8 cellular contexts compared by ENCODE assay signal in the genomic region with DNA sequence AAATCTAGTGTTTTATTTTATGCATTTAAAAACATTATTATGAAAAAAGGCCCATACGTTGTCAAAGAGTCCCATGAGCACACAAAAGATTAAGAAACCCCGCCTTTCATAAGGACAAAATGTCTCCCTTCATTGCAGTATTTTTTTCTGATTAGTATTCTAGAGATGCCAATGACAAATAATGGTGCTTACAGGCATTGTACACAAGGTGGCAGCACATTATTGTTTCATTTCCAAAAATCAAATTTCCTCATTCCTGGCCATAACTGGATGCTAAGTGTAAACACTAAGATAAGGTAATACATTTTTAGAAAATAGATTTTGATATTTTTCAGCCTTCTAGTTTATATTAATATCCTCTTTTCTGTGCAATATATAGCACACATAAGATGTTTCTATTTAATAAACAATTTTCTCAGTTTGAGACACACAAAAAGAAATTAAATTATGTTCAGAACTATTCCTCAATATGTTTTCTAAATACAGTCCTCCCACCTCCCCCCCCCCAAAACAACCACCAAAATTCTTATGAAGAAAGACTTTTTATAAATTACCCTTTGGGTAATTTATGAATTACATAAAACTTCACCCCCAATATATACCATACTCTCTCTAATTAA. TPM values are rescaled to one million over a fixed set of nuclear protein-coding genes. Genes with fewer than 3 reads are reported as not detected.
DNase-seq lines count a peak whose midpoint lies in the region; ATAC-seq, FAIRE-seq and TF ChIP-seq lines count a peak whose summit lies in the region.

No MANE protein-coding gene starts in this region.

- H3K4me1 ChIP-seq in A673 (ENCODE audit: insufficient read depth, low read length, poor library complexity, severe bottlenecking) (no peaks in the 10 kb centered on the region), OCI-LY7 (ENCODE audit: insufficient read depth, low read length, poor library complexity, severe bottlenecking) (no peaks in the 10 kb centered on the region), endodermal cell (ENCODE audit: control insufficient read depth, insufficient read depth, low read length) (no peaks in the 10 kb centered on the region), mucosa of descending colon (ENCODE audit: low read depth) (no peaks in the 10 kb centered on the region)

- ATAC-seq in HG03460 (IDR thresholded peaks at IDR 0.05; ENCODE audit: unreplicated experiment) (peak; percentile 64), mucosa of descending colon (peak; percentile 66)

- POLR2A ChIA-PET in A673 (lab: Charles Lee; ENCODE audit: low non-redundant PET): no interaction called here
- POLR2A ChIA-PET in OCI-LY7 (lab: Charles Lee): interaction anchor here (0.6 to 1.1 kb wide), 2 partner anchors 118 to 384 kb away, joined by 3 to 4 read pairs; no protein-coding TSS in a partner anchor

- H3K9me3 ChIP-seq in A673 (ENCODE audit: low read depth, low read length, poor library complexity, severe bottlenecking): no peaks in the 10 kb centered on the region
- H3K9me3 ChIP-seq in OCI-LY7 (ENCODE audit: low read length): no peaks in the 10 kb centered on the region
- no peaks in the 10 kb centered on the region for H3K9me3 ChIP-seq in endodermal cell (ENCODE audit: control insufficient read depth, low read length)
- H3K9me3 ChIP-seq in mucosa of descending colon: no peaks in the 10 kb centered on the region

- no peak for FAIRE-seq in GM12892 (lab: Jason Lieb, UNC)

- no peaks in the 10 kb centered on the region for H3K9me3 Mint-ChIP-seq in endodermal cell

- no peak overlapping the region for H3K27ac ChIP-seq in A673 (ENCODE audit: low read depth, low read length, poor library complexity, severe bottlenecking)
- H3K27ac ChIP-seq in OCI-LY7 (ENCODE audit: low read depth, low read length, poor library complexity, severe bottlenecking): no peak overlapping the region
- H3K27ac ChIP-seq in endodermal cell (ENCODE audit: low read depth, low read length): no peak overlapping the region

- no peak for TF ChIP-seq POLR2A in GM12892 (IDR thresholded peaks at IDR 0.05; ENCODE audit: low read depth, low read length)

- WGBS in endodermal cell (ENCODE audit: insufficient coverage in 1 of 2, insufficient read length in 1 of 2), 2 experiments: 36% methylated on average over 2 of the region's 2 CpGs; no CpG with 5 or more reads in 1 of the 2 experiments

- no peaks in the 10 kb centered on the region for H3K9me2 ChIP-seq in OCI-LY7 (ENCODE audit: insufficient read depth, low read length)

- CTCF ChIA-PET in A673 (lab: Charles Lee) (no interaction called here), OCI-LY7 (lab: Charles Lee; ENCODE audit: unreplicated experiment) (interaction anchor here (0.5 kb wide), 1 partner anchor 755 kb away, joined by 3 read pairs; no protein-coding TSS in a partner anchor)

- H3K36me3 ChIP-seq in A673 (ENCODE audit: insufficient read depth, low read length, poor library complexity, severe bottlenecking): no peaks in the 10 kb centered on the region
- H3K36me3 ChIP-seq in OCI-LY7 (ENCODE audit: insufficient read depth, low read length): no peaks in the 10 kb centered on the region
- H3K36me3 ChIP-seq in endodermal cell (ENCODE audit: control insufficient read depth, insufficient read depth, low read length): no peaks in the 10 kb centered on the region
- no peaks in the 10 kb centered on the region for H3K36me3 ChIP-seq in mucosa of descending colon (ENCODE audit: low read depth)

- TF ChIP-seq CTCF in A673 (conservative IDR thresholded peaks at IDR 0.05; ENCODE audit: low read depth, low read length) (peak; percentile 65), GM12864 (IDR thresholded peaks at IDR 0.05; ENCODE audit: low read depth, low read length, missing control alignments) (peak; percentile 55), OCI-LY7 (conservative IDR thresholded peaks at IDR 0.05; ENCODE audit: low read length) (peak; percentile 94), endodermal cell (conservative IDR thresholded peaks at IDR 0.05) (peak; percentile 88), mucosa of descending colon (IDR thresholded peaks at IDR 0.05) (peak; percentile 40)

- H3K27me3 ChIP-seq in A673 (replicated peaks; ENCODE audit: insufficient read depth, low read depth, low read length, poor library complexity) (peaks cover 8% of the 10 kb centered on the region), endodermal cell (ENCODE audit: control insufficient read depth, insufficient read depth, low read length, poor library complexity, severe bottlenecking) (no peaks in the 10 kb centered on the region)

- DNase-seq in A673 (ENCODE audit: low spot score) (peak; percentile 43), GM12864 (ENCODE audit: low read depth) (no peak), OCI-LY7 (ENCODE audit: low spot score) (peak; percentile 47), endodermal cell (no peak), mucosa of descending colon (peak in 1 of 3 donors; percentile 43), activated gamma-delta T cell (lab: John Stamatoyannopoulos, UW) (no peak), GM12892 (ENCODE audit: insufficient read length) (no peak)

- no TSS peak for BruUV-seq in A673 (replicated peaks; lab: Mats Ljungman, UMichigan)
- no TSS peak for BruUV-seq in OCI-LY7 (replicated peaks; lab: Mats Ljungman, UMichigan)

- intact Hi-C loops in A673 (cut with micrococcal nuclease; ENCODE audit: unreplicated experiment): loop anchor here (2.0 kb wide), 1 partner anchor 276 kb away; no protein-coding TSS in a partner anchor
- intact Hi-C loops in OCI-LY7 (cut with micrococcal nuclease; ENCODE audit: unreplicated experiment): loop anchor here (1.0 to 5.0 kb wide), 2 partner anchors 275 to 738 kb away; no protein-coding TSS in a partner anchor
- intact Hi-C loops in mucosa of descending colon (cut with DNase I, micrococcal nuclease): no loop called here

- H3K27me3 Mint-ChIP-seq in endodermal cell (ENCODE audit: insufficient read depth): no peaks in the 10 kb centered on the region

- H3K79me2 ChIP-seq in OCI-LY7 (ENCODE audit: insufficient read depth, low read depth, low read length): no peaks in the 10 kb centered on the region

- no peaks in the 10 kb centered on the region for H3K36me3 Mint-ChIP-seq in endodermal cell (ENCODE audit: low read depth)

- H3K4me3 Mint-ChIP-seq in endodermal cell: no peak overlapping the region

- H2AFZ ChIP-seq in OCI-LY7 (ENCODE audit: low read length): peak overlapping the region; percentile 44; the same call in 1 of the 2 replicates

- no peaks in the 10 kb centered on the region for H3K4me1 Mint-ChIP-seq in endodermal cell

- H4K20me1 ChIP-seq in OCI-LY7 (ENCODE audit: insufficient read depth, low read length): no peaks in the 10 kb centered on the region

- H3K27ac Mint-ChIP-seq in endodermal cell: no peak overlapping the region

- H3K9ac ChIP-seq in endodermal cell (ENCODE audit: extremely low read depth, low read length, poor library complexity, severe bottlenecking): no peak overlapping the region

- H3K4me2 ChIP-seq in OCI-LY7 (ENCODE audit: low read length): no peak overlapping the region

- H3K4me3 ChIP-seq in A673 (ENCODE audit: low read depth, low read length, poor library complexity, severe bottlenecking) (no peak overlapping the region), GM12864 (ENCODE audit: low read depth, low read length) (no peak overlapping the region), OCI-LY7 (ENCODE audit: low read depth, low read length, poor library complexity, severe bottlenecking) (no peak overlapping the region), endodermal cell (ENCODE audit: low read length) (no peak overlapping the region), mucosa of descending colon (no peak overlapping the region)

RNA-seq across cellular contexts. Expression of gene TIGD2, which starts 47.7 kb away (rescaled TPM):
- total RNA-seq in A673 (2021) (2.8 TPM in 2 replicates), OCI-LY7 (2022) (9.6 and 10.0 TPM in 2 replicates), endodermal cell (10 to 100 TPM; 11.7 to 15.1 TPM), mucosa of descending colon (1 to 10 TPM; 2.6 to 5.3 (median 4.8) TPM)
- total RNA-seq in OCI-LY7 (2014; rRNA removed; shearing (Covaris generic)): 3.7 and 6.3 TPM in 2 replicates
- 6.1 TPM for polyA plus RNA-seq in endodermal cell (2013, experiment 1 of 2)
- polyA plus RNA-seq in endodermal cell (2013, experiment 2 of 2): 7.1 TPM
- polyA plus RNA-seq in GM12892 (2012; ENCODE audit: missing spikeins): 4.5 TPM

Comparison
In these comparisons a context has a peak if more than half of its experiments do, and no peak if none do; other contexts are left out.
1. DNase-seq: peak in A673 (single experiment) and OCI-LY7 (single experiment); none in GM12864 (single experiment), endodermal cell (single experiment), activated gamma-delta T cell (single experiment) and GM12892 (single experiment).
2. CTCF ChIP-seq: peak in every context shown above with its lines; median percentile 94 in OCI-LY7; 88 in endodermal cell; 65 in A673; 55 in GM12864; 40 in mucosa of descending colon.
3. intact Hi-C loops: an anchor here in A673 (2.0 kb wide) and OCI-LY7 (1.0 to 5.0 kb wide); none called in mucosa of descending colon.